19 cellular contexts compared by ENCODE assay signal in the genomic region with DNA sequence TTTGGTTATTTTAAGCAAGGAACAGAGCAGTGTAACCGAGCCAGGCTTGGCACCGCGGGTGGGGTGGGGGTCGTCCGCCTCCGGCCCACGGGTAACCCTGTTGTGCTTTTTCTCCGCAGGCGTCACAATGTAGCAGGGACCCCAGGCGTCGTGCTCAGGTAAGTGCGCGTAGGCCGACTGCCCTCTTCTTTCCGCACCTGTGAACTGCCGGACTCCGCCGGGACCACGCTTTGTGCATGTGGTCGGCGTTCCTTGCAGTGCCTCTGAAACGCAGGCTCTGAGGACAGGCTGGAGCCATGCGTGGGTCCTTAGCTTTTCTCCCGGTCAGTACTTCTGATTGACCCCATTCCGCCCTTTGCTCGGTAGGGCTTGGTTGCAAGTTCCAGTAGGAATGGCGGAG. TPM values are rescaled to one million over a fixed set of nuclear protein-coding genes. Genes with fewer than 3 reads are reported as not detected.
DNase-seq lines count a peak whose midpoint lies in the region; ATAC-seq and TF ChIP-seq lines count a peak whose summit lies in the region.
"Had no signal": no experiment of that assay in that cellular context is flagged by ENCODE, and none has a peak within 500 bp of the region (broad histone marks: within the 10 kb centered on the region; RNA-seq: fewer than 3 reads in every experiment).

No MANE protein-coding gene starts in this region.

- no peak overlapping the region for H3K4ac ChIP-seq in IMR-90 (ENCODE audit: low read depth, low read length)
- no peak overlapping the region for H3K4ac ChIP-seq in neuronal stem cell (ENCODE audit: low read length)

- H3K14ac ChIP-seq in IMR-90 (replicated peaks; ENCODE audit: low read depth, low read length): no peak overlapping the region
- no peak overlapping the region for H3K14ac ChIP-seq in neuronal stem cell (ENCODE audit: low read length)

- WGBS in IMR-90 (ENCODE audit: extremely low coverage in 2 of 2, insufficient read length in 1 of 2), 2 experiments: 94% methylated on average over 23 of the region's 27 CpGs; no CpG with 5 or more reads in 1 of the 2 experiments
- WGBS in neuronal stem cell (ENCODE audit: extremely low coverage in 2 of 2, insufficient read length in 2 of 2, insufficient replicate concordance in 1 of 2), 2 donors: no CpG with 5 or more reads among the region's 27 CpGs

- H3K9ac ChIP-seq in IMR-90 (ENCODE audit: low read depth, low read length) (no peak overlapping the region), neuronal stem cell (ENCODE audit: low read depth, low read length, poor library complexity) (no peak overlapping the region)

- H3K56ac ChIP-seq in IMR-90 (ENCODE audit: extremely low read depth, insufficient read depth, low read length): no peak overlapping the region

- H3K27me3 Mint-ChIP-seq in T-helper 17 cell (no peaks in the 10 kb centered on the region), glutamatergic neuron (ENCODE audit: unreplicated experiment) (peaks cover 12% of the 10 kb centered on the region)
- no peaks in the 10 kb centered on the region for H3K27me3 Mint-ChIP-seq in activated CD8-positive, alpha-beta T cell treated with anti-CD3 and anti-CD28 coated beads, Interleukin-2, amount 10 ng/mL, durations not matched to agents 7 days and 5 days (ENCODE audit: low read depth)
- H3K27me3 Mint-ChIP-seq: CD4-positive, alpha-beta memory T cell had no signal

- no peak for DNase-seq in IMR-90
- DNase-seq in T-helper 17 cell: no peak
- DNase-seq in glutamatergic neuron: no peak
- no peak for DNase-seq in neuronal stem cell (ENCODE audit: low spot score)
- DNase-seq in activated CD8-positive, alpha-beta T cell treated with anti-CD3 and anti-CD28 coated beads, Interleukin-2, amount 10 ng/mL, durations not matched to agents 7 days and 5 days: no peak
- DNase-seq in EL: no peak
- no peak for DNase-seq in stimulated activated CD8-positive, alpha-beta memory T cell treated with anti-CD3 and anti-CD28 coated beads, Interleukin-4, amount 100 ng/mL, for 48 hours
- DNase-seq: BE2C; CD4-positive, alpha-beta memory T cell; COR-L47; DMS153; DND-41; GF-D8 had no signal

- no peak overlapping the region for H3K23ac ChIP-seq in IMR-90 (ENCODE audit: low read depth, low read length)
- H3K23ac ChIP-seq in neuronal stem cell (ENCODE audit: low read depth, low read length, poor library complexity): no peak overlapping the region

- no peak overlapping the region for H4K91ac ChIP-seq in IMR-90 (ENCODE audit: insufficient read depth, low read depth, low read length)
- H4K91ac ChIP-seq in neuronal stem cell (ENCODE audit: low read depth, low read length, poor library complexity): no peak overlapping the region

- no peak overlapping the region for H2BK20ac ChIP-seq in IMR-90 (ENCODE audit: low read depth, low read length)

- H3K27ac ChIP-seq in IMR-90 (ENCODE audit: insufficient read depth, low read length) (no peak overlapping the region), neuronal stem cell (replicated peaks; ENCODE audit: low read length) (no peak overlapping the region)
- H3K27ac ChIP-seq: A549, C4-2B, HL-60 had no signal

- H3K79me1 ChIP-seq in IMR-90 (ENCODE audit: low read depth in 1 of 2, low read length in 2 of 2) (peaks cover 15 to 58% of the 10 kb centered on the region in 2 experiments), neuronal stem cell (ENCODE audit: low read depth, low read length) (peaks cover 29% of the 10 kb centered on the region)

- peaks cover 9% of the 10 kb centered on the region for H3K9me1 ChIP-seq in IMR-90 (ENCODE audit: insufficient read depth, low read length)

- H2BK5ac ChIP-seq in IMR-90 (ENCODE audit: low read depth, low read length, poor library complexity, severe bottlenecking) (no peak overlapping the region), neuronal stem cell (ENCODE audit: low read length) (peak overlapping the region; percentile 11)

- dilution Hi-C loops in IMR-90 (cut with HindIII; ENCODE audit: low sequenced_read_pairs, unreplicated experiment): no loop called here

- H3K27ac Mint-ChIP-seq in T-helper 17 cell (peak overlapping the region; percentile 84), glutamatergic neuron (ENCODE audit: unreplicated experiment) (peak overlapping the region; percentile 17)
- H3K27ac Mint-ChIP-seq in activated CD8-positive, alpha-beta T cell treated with anti-CD3 and anti-CD28 coated beads, Interleukin-2, amount 10 ng/mL, durations not matched to agents 7 days and 5 days: no peak overlapping the region

- peaks cover 42% of the 10 kb centered on the region for H3K36me3 ChIP-seq in IMR-90 (ENCODE audit: control insufficient read depth, insufficient read depth, low read length)
- H3K36me3 ChIP-seq in neuronal stem cell (replicated peaks in 1 of 2; ENCODE audit: control insufficient read depth in 2 of 2, insufficient read depth in 2 of 2, low read length in 2 of 2): peaks cover 32 to 75% of the 10 kb centered on the region in 2 donors

- H3K18ac ChIP-seq in IMR-90 (ENCODE audit: low read depth, low read length) (no peak overlapping the region), neuronal stem cell (ENCODE audit: low read length) (no peak overlapping the region)

- ATAC-seq in IMR-90 (ENCODE audit: low read depth) (no peak), T-helper 17 cell (no peak)
- ATAC-seq in activated CD8-positive, alpha-beta T cell treated with anti-CD3 and anti-CD28 coated beads, Interleukin-2, amount 10 ng/mL, durations not matched to agents 7 days and 5 days: no peak
- ATAC-seq: HCT116 had no signal

- H3K27me3 ChIP-seq in IMR-90 (ENCODE audit: control insufficient read depth, insufficient read depth, low read length): no peaks in the 10 kb centered on the region
- H3K27me3 ChIP-seq in neuronal stem cell (ENCODE audit: control insufficient read depth in 3 of 3, insufficient read depth in 3 of 3, low read depth in 1 of 3, low read length in 3 of 3): no peaks in the 10 kb centered on the region
- H3K27me3 ChIP-seq: BE2C had no signal

- no peak overlapping the region for H3K4me3 Mint-ChIP-seq in T-helper 17 cell
- no peak overlapping the region for H3K4me3 Mint-ChIP-seq in glutamatergic neuron (ENCODE audit: unreplicated experiment)
- no peak overlapping the region for H3K4me3 Mint-ChIP-seq in activated CD8-positive, alpha-beta T cell treated with anti-CD3 and anti-CD28 coated beads, Interleukin-2, amount 10 ng/mL, durations not matched to agents 7 days and 5 days
- H3K4me3 Mint-ChIP-seq: CD4-positive, alpha-beta memory T cell had no signal

- H3K9me3 ChIP-seq in IMR-90 (ENCODE audit: control insufficient read depth, insufficient read depth, low read length) (no peaks in the 10 kb centered on the region), T-helper 17 cell (ENCODE audit: control insufficient read depth, low read length, poor library complexity, severe bottlenecking) (no peaks in the 10 kb centered on the region), neuronal stem cell (replicated peaks in 1 of 2; ENCODE audit: control insufficient read depth in 2 of 2, insufficient read depth in 1 of 2, low read depth in 1 of 2, low read length in 2 of 2) (peaks cover 0 to 5% of the 10 kb centered on the region in 2 donors)
- H3K9me3 ChIP-seq: A549, BE2C had no signal

- TF ChIP-seq CTCF in IMR-90 (conservative IDR thresholded peaks at IDR 0.05; ENCODE audit: low read depth, low read length): no peak
- no peak for TF ChIP-seq CTCF in glutamatergic neuron (IDR thresholded peaks at IDR 0.05; ENCODE audit: partially characterized antibody, unreplicated experiment)

- intact Hi-C loops in IMR-90 (cut with micrococcal nuclease): no loop called here

- H3K36me3 Mint-ChIP-seq in T-helper 17 cell (ENCODE audit: low read depth): no peaks in the 10 kb centered on the region
- H3K36me3 Mint-ChIP-seq in glutamatergic neuron (ENCODE audit: unreplicated experiment): peaks cover 4% of the 10 kb centered on the region
- H3K36me3 Mint-ChIP-seq in activated CD8-positive, alpha-beta T cell treated with anti-CD3 and anti-CD28 coated beads, Interleukin-2, amount 10 ng/mL, durations not matched to agents 7 days and 5 days (ENCODE audit: low read depth): peaks cover 27% of the 10 kb centered on the region

- H3K4me1 ChIP-seq in IMR-90 (ENCODE audit: control insufficient read depth, insufficient read depth, low read length): peaks cover 12% of the 10 kb centered on the region
- H3K4me1 ChIP-seq in neuronal stem cell (ENCODE audit: control insufficient read depth in 2 of 2, insufficient read depth in 1 of 2, low read depth in 1 of 2, low read length in 2 of 2): peaks cover 0 to 1% of the 10 kb centered on the region in 2 donors
- H3K4me1 ChIP-seq: BE2C had no signal

- TF ChIP-seq POLR2A in IMR-90 (IDR thresholded peaks at IDR 0.05; ENCODE audit: low read depth, low read length): no peak

- H2AK5ac ChIP-seq in IMR-90 (ENCODE audit: low read depth, low read length) (no peak overlapping the region), neuronal stem cell (ENCODE audit: low read depth, low read length) (no peak overlapping the region)

- H2AFZ ChIP-seq in IMR-90 (replicated peaks; ENCODE audit: low read length, poor library complexity): no peak overlapping the region
- H2AFZ ChIP-seq in neuronal stem cell (ENCODE audit: low read length): no peak overlapping the region

- H2AK9ac ChIP-seq in IMR-90 (replicated peaks; ENCODE audit: low read depth, low read length, poor library complexity): peak overlapping the region; percentile 28

- H4K8ac ChIP-seq in IMR-90 (ENCODE audit: low read depth in 2 of 2, low read length in 2 of 2): no peak overlapping the region
- no peak overlapping the region for H4K8ac ChIP-seq in neuronal stem cell (ENCODE audit: low read depth, low read length)

- H2BK15ac ChIP-seq in IMR-90 (ENCODE audit: low read depth, low read length) (no peak overlapping the region), neuronal stem cell (ENCODE audit: low read length) (no peak overlapping the region)

- BruUV-seq in IMR-90 (replicated peaks; lab: Mats Ljungman, UMichigan): no TSS peak

- in situ Hi-C loops in IMR-90 (cut with MboI; ENCODE audit: low sequenced_read_pairs): no loop called here

- H3K4me1 Mint-ChIP-seq in T-helper 17 cell (peaks cover 13% of the 10 kb centered on the region), glutamatergic neuron (ENCODE audit: low read depth, unreplicated experiment) (peaks cover 19% of the 10 kb centered on the region)
- no peaks in the 10 kb centered on the region for H3K4me1 Mint-ChIP-seq in activated CD8-positive, alpha-beta T cell treated with anti-CD3 and anti-CD28 coated beads, Interleukin-2, amount 10 ng/mL, durations not matched to agents 7 days and 5 days (ENCODE audit: low read depth)

- H4K20me1 ChIP-seq in IMR-90 (ENCODE audit: insufficient read depth, low read length): peaks cover 59% of the 10 kb centered on the region

- TF ChIP-seq RAD21 in IMR-90 (IDR thresholded peaks at IDR 0.05; ENCODE audit: low read length): no peak

- peaks cover 16% of the 10 kb centered on the region for H3K9me3 Mint-ChIP-seq in glutamatergic neuron (ENCODE audit: unreplicated experiment)
- no peaks in the 10 kb centered on the region for H3K9me3 Mint-ChIP-seq in activated CD8-positive, alpha-beta T cell treated with anti-CD3 and anti-CD28 coated beads, Interleukin-2, amount 10 ng/mL, durations not matched to agents 7 days and 5 days (ENCODE audit: insufficient read depth)

- CTCF ChIA-PET in IMR-90 (lab: Yijun Ruan, JAX): no interaction called here
- CTCF ChIA-PET in activated CD8-positive, alpha-beta T cell treated with anti-CD3 and anti-CD28 coated beads, Interleukin-2, amount 10 ng/mL, durations not matched to agents 7 days and 5 days (lab: Charles Lee): no interaction called here

- no peak overlapping the region for H3K4me3 ChIP-seq in IMR-90 (ENCODE audit: insufficient read depth, low read depth, low read length)
- H3K4me3 ChIP-seq in neuronal stem cell (ENCODE audit: low read length in 2 of 2): no peak overlapping the region
- H3K4me3 ChIP-seq: A549 had no signal

- no peak overlapping the region for H2BK12ac ChIP-seq in neuronal stem cell (ENCODE audit: low read length)

- H4K5ac ChIP-seq in IMR-90 (ENCODE audit: low read depth, low read length): no peak overlapping the region

- no peak overlapping the region for H2BK120ac ChIP-seq in IMR-90 (ENCODE audit: low read depth, low read length)
- H2BK120ac ChIP-seq in neuronal stem cell (ENCODE audit: low read depth, low read length): no peak overlapping the region

- POLR2A ChIA-PET in IMR-90 (lab: Charles Lee; ENCODE audit: unreplicated experiment): no interaction called here
- POLR2A ChIA-PET in activated CD8-positive, alpha-beta T cell treated with anti-CD3 and anti-CD28 coated beads, Interleukin-2, amount 10 ng/mL, durations not matched to agents 7 days and 5 days (lab: Charles Lee): no interaction called here

- H3K4me2 ChIP-seq in IMR-90 (ENCODE audit: low read depth, low read length) (no peak overlapping the region), neuronal stem cell (ENCODE audit: insufficient read depth, low read length, poor library complexity, severe bottlenecking) (no peak overlapping the region)
- H3K4me2 ChIP-seq: A549 had no signal

RNA-seq across cellular contexts. Expression of gene PCGF3, which starts 24.9 kb away (rescaled TPM):
- total RNA-seq in IMR-90 (2012; rRNA removed) (40.0 and 45.0 TPM in 2 replicates), T-helper 17 cell (10 to 100 TPM; 31.3 to 38.0 TPM), glutamatergic neuron (ENCODE audit: unreplicated experiment) (122 TPM)
- polyA plus RNA-seq in IMR-90 (2012; rRNA removed): 55.3 and 59.4 TPM in 2 replicates
- 33.1 and 59.8 TPM in 2 replicates for polyA plus RNA-seq in IMR-90 (2012; cell fraction: cytosol; rRNA removed)
- 190 and 236 TPM in 2 replicates for polyA plus RNA-seq in IMR-90 (2012; cell fraction: nucleus; rRNA removed; ENCODE audit: low replicate concordance)
- 40.8 TPM for polyA plus RNA-seq in neuronal stem cell (2013, experiment 1 of 2)
- polyA plus RNA-seq in neuronal stem cell (2013, experiment 2 of 2): 42.5 TPM
- total RNA-seq in activated CD8-positive, alpha-beta T cell treated with anti-CD3 and anti-CD28 coated beads, Interleukin-2, amount 10 ng/mL, durations not matched to agents 7 days and 5 days: 10 to 100 TPM; 33.5 to 36.2 TPM

RNA-seq across cellular contexts. Expression of gene SLC49A3, which starts 41.6 kb away (rescaled TPM):
- total RNA-seq in IMR-90 (2012; rRNA removed) (under 0.01 TPM in 2 replicates), T-helper 17 cell (1 to 10 TPM; 1.1 to 2.7 TPM), glutamatergic neuron (ENCODE audit: unreplicated experiment) (not detected)
- polyA plus RNA-seq in IMR-90 (2012; rRNA removed): 0.32 and 0.36 TPM in 2 replicates
- 0.09 and 0.27 TPM in 2 replicates for polyA plus RNA-seq in IMR-90 (2012; cell fraction: cytosol; rRNA removed)
- polyA plus RNA-seq in IMR-90 (2012; cell fraction: nucleus; rRNA removed; ENCODE audit: low replicate concordance): 0.54 and 1.4 TPM in 2 replicates
- 0.81 TPM for polyA plus RNA-seq in neuronal stem cell (2013, experiment 1 of 2)
- 0.57 TPM for polyA plus RNA-seq in neuronal stem cell (2013, experiment 2 of 2)
- total RNA-seq in activated CD8-positive, alpha-beta T cell treated with anti-CD3 and anti-CD28 coated beads, Interleukin-2, amount 10 ng/mL, durations not matched to agents 7 days and 5 days: under 1 TPM; 0.37 to 0.89 TPM
- total RNA-seq: H4 had no signal
- polyA plus RNA-seq: AG04450; CD4-positive, alpha-beta memory T cell had no signal

RNA-seq across cellular contexts. Expression of gene MYL5, which starts 56.2 kb away (rescaled TPM):
- total RNA-seq in IMR-90 (2012; rRNA removed) (5.0 and 9.1 TPM in 2 replicates), T-helper 17 cell (10 to 100 TPM; 20.3 to 22.9 TPM), glutamatergic neuron (ENCODE audit: unreplicated experiment) (13.6 TPM)
- 16.0 and 17.8 TPM in 2 replicates for polyA plus RNA-seq in IMR-90 (2012; rRNA removed)
- polyA plus RNA-seq in IMR-90 (2012; cell fraction: cytosol; rRNA removed): 10.5 and 14.2 TPM in 2 replicates
- polyA plus RNA-seq in IMR-90 (2012; cell fraction: nucleus; rRNA removed; ENCODE audit: low replicate concordance): 68.7 and 78.0 TPM in 2 replicates
- polyA plus RNA-seq in neuronal stem cell (2013, experiment 1 of 2): 4.1 TPM
- 3.9 TPM for polyA plus RNA-seq in neuronal stem cell (2013, experiment 2 of 2)
- 10 to 100 TPM; 11.6 to 19.3 TPM for total RNA-seq in activated CD8-positive, alpha-beta T cell treated with anti-CD3 and anti-CD28 coated beads, Interleukin-2, amount 10 ng/mL, durations not matched to agents 7 days and 5 days

RNA-seq across cellular contexts. Expression of gene ATP5ME, which starts 56.4 kb away (rescaled TPM):
- total RNA-seq in IMR-90 (2012; rRNA removed) (39.3 and 62.2 TPM in 2 replicates), T-helper 17 cell (100 to 1,000 TPM in 1 of 2 donors, 10 to 100 TPM in 1; 98.4 to 120 TPM), glutamatergic neuron (ENCODE audit: unreplicated experiment) (230 TPM)
- 603 and 663 TPM in 2 replicates for polyA plus RNA-seq in IMR-90 (2012; rRNA removed)
- polyA plus RNA-seq in IMR-90 (2012; cell fraction: cytosol; rRNA removed): 498 and 689 TPM in 2 replicates
- polyA plus RNA-seq in IMR-90 (2012; cell fraction: nucleus; rRNA removed; ENCODE audit: low replicate concordance): 88.5 and 91.8 TPM in 2 replicates
- 966 TPM for polyA plus RNA-seq in neuronal stem cell (2013, experiment 1 of 2)
- 911 TPM for polyA plus RNA-seq in neuronal stem cell (2013, experiment 2 of 2)
- 100 to 1,000 TPM; 243 to 267 TPM for total RNA-seq in activated CD8-positive, alpha-beta T cell treated with anti-CD3 and anti-CD28 coated beads, Interleukin-2, amount 10 ng/mL, durations not matched to agents 7 days and 5 days
